In genomic region chr17:48908047-48908843, GRCh38 we compare ENCODE assay signal across 1 cellular context.
TF ChIP-seq lines count a peak whose summit lies in the region.

TSS of gene UBE2Z (plus strand) at chr17:48908407. CDS start at chr17:48908504, 97 bp downstream.

TF ChIP-seq in HEK293, 187 proteins besides CTCF, POLR2A, EP300 and RAD21 (continued from another document and continues in another):
- TF ChIP-seq PBX3 (CRISPR knock-in tag; IDR thresholded peaks at IDR 0.05) (peak; percentile 58; the same call in 1 of the 2 replicates), SALL2 (tag by site-specific recombination; IDR thresholded peaks at IDR 0.05; ENCODE audit: borderline replicate concordance) (no peak), ZNF26 (tag by site-specific recombination; IDR thresholded peaks at IDR 0.05) (no peak), ZBTB17 (tag by site-specific recombination; IDR thresholded peaks at IDR 0.05) (peak; percentile 99), ZNF2 (tag by site-specific recombination; IDR thresholded peaks at IDR 0.05) (peak; percentile 63; the same call in 1 of the 2 replicates), KLF8 (tag by site-specific recombination; IDR thresholded peaks at IDR 0.05) (peak; percentile 99), ZNF394 (tag by site-specific recombination; IDR thresholded peaks at IDR 0.05; ENCODE audit: borderline replicate concordance) (peak; percentile 71; the same call in 1 of the 2 replicates), ZNF660 (tag by site-specific recombination; IDR thresholded peaks at IDR 0.05) (peak; percentile 72), ZNF600 (tag by site-specific recombination; IDR thresholded peaks at IDR 0.05) (peak; percentile 97), MEIS1 (CRISPR knock-in tag; IDR thresholded peaks at IDR 0.05; ENCODE audit: borderline replicate concordance) (no peak), ZBTB6 (tag by site-specific recombination; IDR thresholded peaks at IDR 0.05) (no peak), ZNF707 (tag by site-specific recombination; IDR thresholded peaks at IDR 0.05) (no peak), SP2 (tag by site-specific recombination; IDR thresholded peaks at IDR 0.05) (peak; percentile 92), ZNF280D (tag by site-specific recombination; IDR thresholded peaks at IDR 0.05) (0 out of 2 replicates have a peak, but pooled peaks have one; percentile 54), ZNF558 (tag by site-specific recombination; IDR thresholded peaks at IDR 0.05) (0 out of 2 replicates have a peak, but pooled peaks have one; percentile 70), ZEB2 (tag by site-specific recombination; IDR thresholded peaks at IDR 0.05) (peak; percentile 93), ZNF398 (tag by site-specific recombination; IDR thresholded peaks at IDR 0.05) (peak; percentile 91), YY2 (tag by site-specific recombination; IDR thresholded peaks at IDR 0.05) (peak; percentile 81), KLF9 (tag by site-specific recombination; IDR thresholded peaks at IDR 0.05; ENCODE audit: low read depth) (peak; percentile 86), ZNF549 (tag by site-specific recombination; IDR thresholded peaks at IDR 0.05) (no peak), PATZ1 (tag by site-specific recombination; IDR thresholded peaks at IDR 0.05) (peak; percentile 86), REST (tag by site-specific recombination; IDR thresholded peaks at IDR 0.05) (0 out of 2 replicates have a peak, but pooled peaks have one; percentile 13), ZNF76 (tag by site-specific recombination; IDR thresholded peaks at IDR 0.05; ENCODE audit: borderline replicate concordance, low read depth) (peak; percentile 79; the same call in 1 of the 2 replicates), ZFHX2 (tag by site-specific recombination; conservative IDR thresholded peaks at IDR 0.05) (peak; percentile 84), KLF16 (tag by site-specific recombination; IDR thresholded peaks at IDR 0.05) (peak; percentile 97), ZBTB21 (tag by site-specific recombination; IDR thresholded peaks at IDR 0.05) (peak; percentile 26; the same call in 1 of the 2 replicates), ZBTB20 (tag by site-specific recombination; IDR thresholded peaks at IDR 0.05) (peak; percentile 78), ZSCAN4 (tag by site-specific recombination; IDR thresholded peaks at IDR 0.05) (0 out of 2 replicates have a peak, but pooled peaks have one; percentile 17), ZNF645 (tag by site-specific recombination; IDR thresholded peaks at IDR 0.05) (no peak), ZNF555 (tag by site-specific recombination; conservative IDR thresholded peaks at IDR 0.05) (no peak), ZSCAN30 (tag by site-specific recombination; IDR thresholded peaks at IDR 0.05) (no peak), ZNF391 (tag by site-specific recombination; IDR thresholded peaks at IDR 0.05; ENCODE audit: borderline replicate concordance, low read depth) (no peak), ZNF423 (tag by site-specific recombination; IDR thresholded peaks at IDR 0.05) (no peak), ZBTB11 (tag by site-specific recombination; conservative IDR thresholded peaks at IDR 0.05; ENCODE audit: low read depth) (peak; percentile 80)
